ENCODE assay signal across 7 cellular contexts in the genomic region with DNA sequence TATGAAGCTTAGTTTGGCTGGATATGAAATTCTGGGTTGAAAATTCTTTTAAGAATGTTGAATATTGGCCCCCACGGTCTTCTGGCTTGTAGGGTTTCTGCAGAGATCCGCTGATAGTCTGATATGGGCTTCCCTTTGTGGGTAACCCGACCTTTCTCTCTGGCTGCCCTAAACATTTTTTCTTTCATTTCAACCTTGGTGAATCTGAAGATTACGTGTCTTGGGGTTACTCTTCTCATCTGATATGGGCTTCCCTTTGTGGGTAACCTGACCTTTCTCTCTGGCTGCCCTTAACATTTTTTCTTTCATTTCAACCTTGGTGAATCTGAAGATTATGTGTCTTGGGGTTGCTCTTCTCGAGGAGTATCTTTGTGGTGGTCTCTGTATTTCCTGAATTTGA.
DNase-seq lines count a peak whose midpoint lies in the region; ATAC-seq, FAIRE-seq and TF ChIP-seq lines count a peak whose summit lies in the region.
"Not testable (repeated sequence)": the region's sequence is repeated elsewhere in the genome, so short reads cannot be mapped to it uniquely, and the experiment has no call there.

No MANE protein-coding gene starts in this region.

- H3K9ac ChIP-seq in HepG2 (ENCODE audit: insufficient read depth, low read depth, low read length), result not testable (repeated sequence)

- H3K4me3 Mint-ChIP-seq in activated CD8-positive, alpha-beta T cell treated with anti-CD3 and anti-CD28 coated beads, Interleukin-2, amount 10 ng/mL, durations not matched to agents 7 days and 5 days, result peak overlapping the region; percentile 30
- peak overlapping the region; percentile 37 for H3K4me3 Mint-ChIP-seq in activated T-helper 2 cell treated with anti-CD3 and anti-CD28 coated beads, Interferon-gamma antibody, Interleukin-2, Interleukin-4, amounts not matched to agents 10 μg/mL and 5 μg/mL and 100 μg/mL, durations not matched to agents 14 hours and 24 hours and 36 hours (ENCODE audit: low read depth)
- H3K4me3 Mint-ChIP-seq in central memory CD8-positive, alpha-beta T cell; progenitor cell of endocrine pancreas (ENCODE audit: low read depth): not testable (repeated sequence)

- not testable (repeated sequence) for ATAC-seq in Panc1; activated CD8-positive, alpha-beta T cell treated with anti-CD3 and anti-CD28 coated beads, Interleukin-2, amount 10 ng/mL, durations not matched to agents 7 days and 5 days; central memory CD8-positive, alpha-beta T cell (replicated peaks; ENCODE audit: extremely low read depth, poor library complexity, severe bottlenecking); HepG2

- H3K27ac Mint-ChIP-seq in activated CD8-positive, alpha-beta T cell treated with anti-CD3 and anti-CD28 coated beads, Interleukin-2, amount 10 ng/mL, durations not matched to agents 7 days and 5 days, result not testable (repeated sequence)
- H3K27ac Mint-ChIP-seq in activated T-helper 2 cell treated with anti-CD3 and anti-CD28 coated beads, Interferon-gamma antibody, Interleukin-2, Interleukin-4, amounts not matched to agents 10 μg/mL and 5 μg/mL and 100 μg/mL, durations not matched to agents 14 hours and 24 hours and 36 hours, result peak overlapping the region; percentile 69
- H3K27ac Mint-ChIP-seq in central memory CD8-positive, alpha-beta T cell (ENCODE audit: low read depth), result peak overlapping the region; percentile 67
- peak overlapping the region; percentile 70 for H3K27ac Mint-ChIP-seq in progenitor cell of endocrine pancreas

- peaks cover 29% of the 10 kb centered on the region for H3K36me3 Mint-ChIP-seq in activated CD8-positive, alpha-beta T cell treated with anti-CD3 and anti-CD28 coated beads, Interleukin-2, amount 10 ng/mL, durations not matched to agents 7 days and 5 days (ENCODE audit: low read depth)
- peaks cover 51% of the 10 kb centered on the region for H3K36me3 Mint-ChIP-seq in activated T-helper 2 cell treated with anti-CD3 and anti-CD28 coated beads, Interferon-gamma antibody, Interleukin-2, Interleukin-4, amounts not matched to agents 10 μg/mL and 5 μg/mL and 100 μg/mL, durations not matched to agents 14 hours and 24 hours and 36 hours (ENCODE audit: low read depth)
- H3K36me3 Mint-ChIP-seq in central memory CD8-positive, alpha-beta T cell (ENCODE audit: insufficient read depth), result not testable (repeated sequence)
- peaks cover 41% of the 10 kb centered on the region for H3K36me3 Mint-ChIP-seq in progenitor cell of endocrine pancreas (ENCODE audit: insufficient read depth)

- H3K4me1 ChIP-seq in A673 (ENCODE audit: insufficient read depth, low read length, poor library complexity, severe bottlenecking); Panc1 (ENCODE audit: control insufficient read depth, insufficient read depth, low read length): not testable (repeated sequence)
- peaks cover 16% of the 10 kb centered on the region; the same call in 1 of the 2 replicates for H3K4me1 ChIP-seq in HepG2 (ENCODE audit: insufficient read depth, low read length)

- TF ChIP-seq RAD21 in HepG2 (CRISPR knock-in tag; IDR thresholded peaks at IDR 0.05), result not testable (repeated sequence)

- TF ChIP-seq CTCF in A673 (conservative IDR thresholded peaks at IDR 0.05; ENCODE audit: low read depth, low read length); Panc1 (IDR thresholded peaks at IDR 0.05); HepG2 (CRISPR knock-in tag; IDR thresholded peaks at IDR 0.05); progenitor cell of endocrine pancreas (IDR thresholded peaks at IDR 0.05; ENCODE audit: unreplicated experiment): not testable (repeated sequence)

- H3K4me1 Mint-ChIP-seq in activated CD8-positive, alpha-beta T cell treated with anti-CD3 and anti-CD28 coated beads, Interleukin-2, amount 10 ng/mL, durations not matched to agents 7 days and 5 days (ENCODE audit: low read depth), result peaks cover 34% of the 10 kb centered on the region
- H3K4me1 Mint-ChIP-seq in activated T-helper 2 cell treated with anti-CD3 and anti-CD28 coated beads, Interferon-gamma antibody, Interleukin-2, Interleukin-4, amounts not matched to agents 10 μg/mL and 5 μg/mL and 100 μg/mL, durations not matched to agents 14 hours and 24 hours and 36 hours (ENCODE audit: low read depth), result peaks cover 29% of the 10 kb centered on the region
- H3K4me1 Mint-ChIP-seq in central memory CD8-positive, alpha-beta T cell, result peaks cover 27% of the 10 kb centered on the region
- H3K4me1 Mint-ChIP-seq in progenitor cell of endocrine pancreas (ENCODE audit: low read depth), result not testable (repeated sequence)

- not testable (repeated sequence) for H3K27me3 Mint-ChIP-seq in activated CD8-positive, alpha-beta T cell treated with anti-CD3 and anti-CD28 coated beads, Interleukin-2, amount 10 ng/mL, durations not matched to agents 7 days and 5 days (ENCODE audit: low read depth); activated T-helper 2 cell treated with anti-CD3 and anti-CD28 coated beads, Interferon-gamma antibody, Interleukin-2, Interleukin-4, amounts not matched to agents 10 μg/mL and 5 μg/mL and 100 μg/mL, durations not matched to agents 14 hours and 24 hours and 36 hours (ENCODE audit: low read depth); central memory CD8-positive, alpha-beta T cell; progenitor cell of endocrine pancreas

- not testable (repeated sequence) for H3K9me3 ChIP-seq in A673 (ENCODE audit: low read depth, low read length, poor library complexity, severe bottlenecking); Panc1 (ENCODE audit: control insufficient read depth, insufficient read depth, low read depth, low read length); HepG2 (ENCODE audit: low read length)

- not testable (repeated sequence) for H3K27me3 ChIP-seq in A673 (replicated peaks; ENCODE audit: insufficient read depth, low read depth, low read length, poor library complexity); Panc1 (ENCODE audit: control insufficient read depth, insufficient read depth, low read length); HepG2 (ENCODE audit: control insufficient read depth in 1 of 2, insufficient read depth in 2 of 2, low read length in 2 of 2)

- in situ Hi-C loops in Panc1 (cut with HindIII; ENCODE audit: low pct_unique_long_range_greater_than_20kb, low sequenced_read_pairs); HepG2 (cut with HindIII; ENCODE audit: extremely low pct_ligation_motif_present, low pct_unique_long_range_greater_than_20kb): not testable (repeated sequence)

- POLR2A ChIA-PET in A673 (lab: Charles Lee; ENCODE audit: low non-redundant PET); Panc1 (lab: Charles Lee); activated CD8-positive, alpha-beta T cell treated with anti-CD3 and anti-CD28 coated beads, Interleukin-2, amount 10 ng/mL, durations not matched to agents 7 days and 5 days (lab: Charles Lee); HepG2 (lab: Yijun Ruan, JAX): not testable (repeated sequence)

- H3K79me2 ChIP-seq in HepG2 (ENCODE audit: insufficient read depth, low read length), result not testable (repeated sequence)

- not testable (repeated sequence) for H3K4me3 ChIP-seq in A673 (ENCODE audit: low read depth, low read length, poor library complexity, severe bottlenecking); Panc1 (ENCODE audit: low read depth in 2 of 2, low read length in 2 of 2); HepG2 (replicated peaks in 1 of 3; ENCODE audit: insufficient read depth in 1 of 3, low read depth in 2 of 3, low read length in 3 of 3)

- H4K20me1 ChIP-seq in HepG2 (ENCODE audit: insufficient read depth, low read length), result not testable (repeated sequence)

- BruUV-seq in A673 (replicated peaks; lab: Mats Ljungman, UMichigan) (TSS peak; percentile 9), Panc1 (replicated peaks; lab: Mats Ljungman, UMichigan) (TSS peak; percentile 55), HepG2 (replicated peaks; lab: Mats Ljungman, UMichigan) (TSS peak; percentile 41)

- not testable (repeated sequence) for H3K4me2 ChIP-seq in HepG2 (ENCODE audit: low read depth, low read length)

- 95% methylated on average over 5 of the region's 5 CpGs for WGBS in HepG2 (ENCODE audit: low lambda C conversion rate)

- CTCF ChIA-PET in A673 (lab: Charles Lee); Panc1 (lab: Charles Lee); HepG2 (lab: Yijun Ruan, JAX; ENCODE audit: low intra/inter-chr PET ratio, low total read pairs): not testable (repeated sequence)
- CTCF ChIA-PET in activated CD8-positive, alpha-beta T cell treated with anti-CD3 and anti-CD28 coated beads, Interleukin-2, amount 10 ng/mL, durations not matched to agents 7 days and 5 days (lab: Charles Lee), result interaction anchor here (1.9 kb wide), 1 partner anchor 15 kb away, joined by 7 read pairs; no protein-coding TSS in a partner anchor

- H3K36me3 ChIP-seq in A673 (ENCODE audit: insufficient read depth, low read length, poor library complexity, severe bottlenecking); Panc1 (ENCODE audit: control insufficient read depth, insufficient read depth, low read length): not testable (repeated sequence)
- H3K36me3 ChIP-seq in HepG2 (replicated peaks in 1 of 2; ENCODE audit: control insufficient read depth in 1 of 2, insufficient read depth in 2 of 2, low read length in 2 of 2), result peaks cover 12 to 31% of the 10 kb centered on the region in 2 experiments

- FAIRE-seq in HepG2 (lab: Jason Lieb, UNC), result not testable (repeated sequence)

- not testable (repeated sequence) for H3K9me3 Mint-ChIP-seq in activated CD8-positive, alpha-beta T cell treated with anti-CD3 and anti-CD28 coated beads, Interleukin-2, amount 10 ng/mL, durations not matched to agents 7 days and 5 days (ENCODE audit: insufficient read depth); central memory CD8-positive, alpha-beta T cell; progenitor cell of endocrine pancreas (ENCODE audit: low read depth)
- H3K9me3 Mint-ChIP-seq in activated T-helper 2 cell treated with anti-CD3 and anti-CD28 coated beads, Interferon-gamma antibody, Interleukin-2, Interleukin-4, amounts not matched to agents 10 μg/mL and 5 μg/mL and 100 μg/mL, durations not matched to agents 14 hours and 24 hours and 36 hours, result peaks cover 17% of the 10 kb centered on the region

- intact Hi-C loops in A673 (cut with micrococcal nuclease; ENCODE audit: unreplicated experiment); Panc1 (cut with micrococcal nuclease; ENCODE audit: unreplicated experiment); HepG2 (cut with micrococcal nuclease; ENCODE audit: unreplicated experiment): not testable (repeated sequence)
- intact Hi-C loops in activated T-helper 2 cell treated with anti-CD3 and anti-CD28 coated beads, Interferon-gamma antibody, Interleukin-2, Interleukin-4, amounts not matched to agents 10 μg/mL and 5 μg/mL and 100 μg/mL, durations not matched to agents 14 hours and 24 hours and 36 hours (cut with micrococcal nuclease), result loop anchor here (1.0 to 2.0 kb wide), 2 partner anchors 21 to 31 kb away; no protein-coding TSS in a partner anchor

- TF ChIP-seq EP300 in HepG2 (IDR thresholded peaks at IDR 0.05; ENCODE audit: low read depth in 2 of 2, low read length in 2 of 2); HepG2 (CRISPR knock-in tag; IDR thresholded peaks at IDR 0.05; ENCODE audit: borderline replicate concordance): not testable (repeated sequence)

- not testable (repeated sequence) for TF ChIP-seq POLR2A in HepG2 (IDR thresholded peaks at IDR 0.05; ENCODE audit: insufficient read depth in 1 of 2, low read depth in 2 of 2, low read length in 2 of 2)

- not testable (repeated sequence) for H3K27ac ChIP-seq in A673 (ENCODE audit: low read depth, low read length, poor library complexity, severe bottlenecking); Panc1 (ENCODE audit: low read length); HepG2 (ENCODE audit: extremely low read length, insufficient read depth, low read length)

- not testable (repeated sequence) for H2AFZ ChIP-seq in HepG2 (ENCODE audit: low read length)

- DNase-seq in A673 (ENCODE audit: low spot score); Panc1 (ENCODE audit: low read depth, low spot score); activated T-helper 2 cell treated with anti-CD3 and anti-CD28 coated beads, Interferon-gamma antibody, Interleukin-2, Interleukin-4, amounts not matched to agents 10 μg/mL and 5 μg/mL and 100 μg/mL, durations not matched to agents 14 hours and 24 hours and 36 hours (ENCODE audit: low spot score); central memory CD8-positive, alpha-beta T cell (ENCODE audit: low spot score in 2 of 2); HepG2 (ENCODE audit: low spot score); progenitor cell of endocrine pancreas (ENCODE audit: low spot score, unreplicated experiment): not testable (repeated sequence)
- DNase-seq in activated CD8-positive, alpha-beta T cell treated with anti-CD3 and anti-CD28 coated beads, Interleukin-2, amount 10 ng/mL, durations not matched to agents 7 days and 5 days, result peak; percentile 57
